Comparison of ENCODE assay signal across 8 cellular contexts in the genomic region with DNA sequence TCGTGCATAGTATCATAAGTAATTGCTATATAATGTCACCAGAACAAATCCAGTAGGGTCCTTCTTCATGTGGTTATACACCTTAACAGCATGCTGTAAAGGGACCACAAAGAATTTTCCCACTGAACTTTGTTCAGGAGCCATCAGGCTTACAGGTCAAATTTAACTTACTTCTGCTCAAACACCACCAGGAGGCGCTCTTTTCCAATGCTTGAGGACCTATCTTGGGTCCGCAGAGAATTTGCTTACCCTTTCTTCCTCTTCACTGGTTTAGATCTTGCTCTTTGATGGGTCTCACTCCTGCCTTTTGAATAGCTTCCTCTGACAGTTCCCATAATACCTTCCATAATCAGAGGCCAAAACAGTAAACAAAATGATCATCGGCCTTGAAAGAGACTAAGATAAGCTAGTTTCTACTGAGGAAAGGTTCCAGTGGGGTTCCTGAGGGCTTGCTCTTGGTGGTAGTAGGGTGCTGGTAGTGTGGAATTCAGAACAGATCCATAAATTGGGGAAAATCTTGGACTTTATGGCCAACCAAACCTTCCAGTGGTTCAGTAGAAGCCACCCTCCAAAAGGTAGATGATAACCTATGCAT. TPM values are rescaled to one million over a fixed set of nuclear protein-coding genes. Genes with fewer than 3 reads are reported as not detected.
A peak's percentile ranks its signal among the peaks of the same experiment; 100 is the strongest.
DNase-seq lines count a peak whose midpoint lies in the region; ATAC-seq and TF ChIP-seq lines count a peak whose summit lies in the region.

No MANE protein-coding gene starts in this region.

- H3K9me3 ChIP-seq in naive thymus-derived CD4-positive, alpha-beta T cell (ENCODE audit: control insufficient read depth in 2 of 3, low read length in 3 of 3), result peaks cover 0 to 14% (median 0%) of the 10 kb centered on the region in 3 experiments

- H3K4me1 ChIP-seq in naive thymus-derived CD4-positive, alpha-beta T cell (ENCODE audit: control insufficient read depth in 2 of 2, insufficient read depth in 2 of 2, low read length in 2 of 2), result no peaks in the 10 kb centered on the region

- H3K4me3 Mint-ChIP-seq in naive thymus-derived CD4-positive, alpha-beta T cell, result no peak overlapping the region
- H3K4me3 Mint-ChIP-seq in stimulated activated naive CD8-positive, alpha-beta T cell treated with anti-CD3 and anti-CD28 coated beads, Interleukin-15, amount 100 ng/mL, for 72 hours, result no peak overlapping the region

- CTCF ChIA-PET in naive thymus-derived CD4-positive, alpha-beta T cell (lab: Charles Lee), result interaction anchor here (0.6 to 5.5 kb wide), 8 partner anchors 9 to 860 kb away, joined by 3 to 54 read pairs (median 5); no protein-coding TSS in a partner anchor

- no peaks in the 10 kb centered on the region for H3K27me3 ChIP-seq in H7 (ENCODE audit: control insufficient read depth, insufficient read depth, low read length)
- no peaks in the 10 kb centered on the region for H3K27me3 ChIP-seq in naive thymus-derived CD4-positive, alpha-beta T cell (ENCODE audit: control insufficient read depth in 2 of 2, insufficient read depth in 2 of 2, low read length in 2 of 2)

- H3K27ac ChIP-seq in naive thymus-derived CD4-positive, alpha-beta T cell (ENCODE audit: low read depth, low read length), result no peak overlapping the region

- peak; percentile 64 for ATAC-seq in naive thymus-derived CD4-positive, alpha-beta T cell
- peak; percentile 65 for ATAC-seq in stimulated activated naive CD8-positive, alpha-beta T cell treated with anti-CD3 and anti-CD28 coated beads, Interleukin-15, amount 100 ng/mL, for 72 hours

- no peak overlapping the region for H3K27ac Mint-ChIP-seq in naive thymus-derived CD4-positive, alpha-beta T cell
- H3K27ac Mint-ChIP-seq in stimulated activated naive CD8-positive, alpha-beta T cell treated with anti-CD3 and anti-CD28 coated beads, Interleukin-15, amount 100 ng/mL, for 72 hours, result no peak overlapping the region

- intact Hi-C loops in naive thymus-derived CD4-positive, alpha-beta T cell (cut with micrococcal nuclease), result loop anchor here (1.0 to 10.0 kb wide), 5 partner anchors 24 to 451 kb away; no protein-coding TSS in a partner anchor
- intact Hi-C loops in posterior vena cava (cut with DNase I), result loop anchor here in 1 of 2 donors (5.0 kb wide), 1 partner anchor 73 kb away; no protein-coding TSS in a partner anchor

- TF ChIP-seq CTCF in AG09319 (IDR thresholded peaks at IDR 0.05; ENCODE audit: low read depth, low read length), result peak; percentile 76
- TF ChIP-seq CTCF in epithelial cell of esophagus (IDR thresholded peaks at IDR 0.05; ENCODE audit: insufficient read depth, low read depth, low read length, missing control alignments), result peak; percentile 66

- POLR2A ChIA-PET in naive thymus-derived CD4-positive, alpha-beta T cell (lab: Charles Lee), result no interaction called here

- peaks cover 0 to 16% (median 14%) of the 10 kb centered on the region in 5 donors for H3K36me3 Mint-ChIP-seq in naive thymus-derived CD4-positive, alpha-beta T cell

- DNase-seq in AG09319 (ENCODE audit: extremely low read depth, low read depth) (peak; percentile 49), H7 (peak; percentile 43), NCI-H524 treated with DMSO at 0.1 percent for 48 hours (lab: John Stamatoyannopoulos, UW) (peak; percentile 24), epithelial cell of esophagus (ENCODE audit: low read depth) (peak; percentile 63), posterior vena cava (ENCODE audit: low spot score) (no peak)
- peak; percentile 15 to 75 for DNase-seq in activated CD4-positive, alpha-beta T cell treated with anti-CD3 and anti-CD28 coated beads, Interleukin-2, amount 50 U/mL, for 24 hours (ENCODE audit: low read depth in 1 of 2, low spot score in 1 of 2)
- DNase-seq in naive thymus-derived CD4-positive, alpha-beta T cell, result peak in 8 of 9 donors; percentile 49 to 73 (median 64)
- DNase-seq in stimulated activated naive CD8-positive, alpha-beta T cell treated with anti-CD3 and anti-CD28 coated beads, Interleukin-15, amount 100 ng/mL, for 72 hours, result peak; percentile 41 to 50

- H3K4me3 ChIP-seq in H7 (ENCODE audit: insufficient read depth, low read depth, low read length), result no peak overlapping the region
- H3K4me3 ChIP-seq in epithelial cell of esophagus (ENCODE audit: low read length), result no peak overlapping the region
- no peak overlapping the region for H3K4me3 ChIP-seq in naive thymus-derived CD4-positive, alpha-beta T cell (ENCODE audit: low read length)

- H3K9me3 Mint-ChIP-seq in naive thymus-derived CD4-positive, alpha-beta T cell, result peaks cover 0 to 22% (median 11%) of the 10 kb centered on the region in 11 donors
- peaks cover 13 to 18% of the 10 kb centered on the region in 2 donors for H3K9me3 Mint-ChIP-seq in stimulated activated naive CD8-positive, alpha-beta T cell treated with anti-CD3 and anti-CD28 coated beads, Interleukin-15, amount 100 ng/mL, for 72 hours

- peaks cover 0 to 6% (median 0%) of the 10 kb centered on the region in 7 donors for H3K4me1 Mint-ChIP-seq in naive thymus-derived CD4-positive, alpha-beta T cell
- peaks cover 6% of the 10 kb centered on the region for H3K4me1 Mint-ChIP-seq in stimulated activated naive CD8-positive, alpha-beta T cell treated with anti-CD3 and anti-CD28 coated beads, Interleukin-15, amount 100 ng/mL, for 72 hours

- H3K27me3 Mint-ChIP-seq in naive thymus-derived CD4-positive, alpha-beta T cell, result peaks cover 0 to 3% (median 0%) of the 10 kb centered on the region in 5 donors
- H3K27me3 Mint-ChIP-seq in stimulated activated naive CD8-positive, alpha-beta T cell treated with anti-CD3 and anti-CD28 coated beads, Interleukin-15, amount 100 ng/mL, for 72 hours, result no peaks in the 10 kb centered on the region

- H3K36me3 ChIP-seq in H7 (replicated peaks; ENCODE audit: control insufficient read depth, insufficient read depth, low read length), result no peaks in the 10 kb centered on the region
- no peaks in the 10 kb centered on the region for H3K36me3 ChIP-seq in naive thymus-derived CD4-positive, alpha-beta T cell (ENCODE audit: control insufficient read depth in 2 of 3, insufficient read depth in 3 of 3, low read length in 3 of 3)

RNA-seq across cellular contexts. Expression of gene SCGB2B2, which starts 37.4 kb away (rescaled TPM):
- not detected in 2 replicates for total RNA-seq in H7 (2014; rRNA removed; shearing (Covaris generic))
- under 1 TPM; 0.56 to 0.95 (median 0.85) TPM for total RNA-seq in naive thymus-derived CD4-positive, alpha-beta T cell
- polyA plus RNA-seq in naive thymus-derived CD4-positive, alpha-beta T cell, result under 1 TPM in 1 of 2 donors, not detected in 1; 0.15 TPM
- under 1 TPM; 0.56 to 0.90 TPM for total RNA-seq in posterior vena cava

RNA-seq across cellular contexts. Expression of gene ZNF302, which starts 37.9 kb away (rescaled TPM):
- 11.5 and 16.3 TPM in 2 replicates for total RNA-seq in H7 (2014; rRNA removed; shearing (Covaris generic))
- 10 to 100 TPM; 13.6 to 61.4 (median 25.7) TPM for total RNA-seq in naive thymus-derived CD4-positive, alpha-beta T cell
- 10 to 100 TPM; 16.4 to 25.3 TPM for polyA plus RNA-seq in naive thymus-derived CD4-positive, alpha-beta T cell
- total RNA-seq in posterior vena cava, result 10 to 100 TPM; 22.9 to 26.0 TPM
